10 cellular contexts compared by ENCODE assay signal in genomic region chr6:22827760-22828159, GRCh38.
DNase-seq lines count a peak whose midpoint lies in the region; ATAC-seq and TF ChIP-seq lines count a peak whose summit lies in the region.
"Had no signal": no experiment of that assay in that cellular context is flagged by ENCODE, and none has a peak within 500 bp of the region (broad histone marks: within the 10 kb centered on the region; RNA-seq: fewer than 3 reads in every experiment).

No MANE protein-coding gene starts in this region.

- H3K4me3 Mint-ChIP-seq in progenitor cell of endocrine pancreas (ENCODE audit: low read depth), result no peak overlapping the region
- H3K4me3 Mint-ChIP-seq: B cell had no signal

- H3K4me3 ChIP-seq in gastroesophageal sphincter (no peak overlapping the region), lower leg skin (ENCODE audit: low read depth, poor library complexity, severe bottlenecking) (no peak overlapping the region)

- ATAC-seq in SK-N-SH treated with all-trans-retinoic acid at 6 μM for 48 hours (peak; percentile 65), gastroesophageal sphincter (peak; percentile 5), HG03520 (IDR thresholded peaks at IDR 0.05; ENCODE audit: unreplicated experiment) (no peak)

- peak overlapping the region; percentile 82 for H3K27ac Mint-ChIP-seq in progenitor cell of endocrine pancreas
- H3K27ac Mint-ChIP-seq: B cell had no signal

- H3K36me3 Mint-ChIP-seq in progenitor cell of endocrine pancreas (ENCODE audit: insufficient read depth), result no peaks in the 10 kb centered on the region

- peak overlapping the region in 2 of 4 donors; percentile 4 to 44 for H3K27ac ChIP-seq in gastroesophageal sphincter

- TF ChIP-seq CTCF in gastroesophageal sphincter (IDR thresholded peaks at IDR 0.05) (no peak), progenitor cell of endocrine pancreas (IDR thresholded peaks at IDR 0.05; ENCODE audit: unreplicated experiment) (no peak), lower leg skin (IDR thresholded peaks at IDR 0.05) (no peak)

- TF ChIP-seq POLR2A in gastroesophageal sphincter (IDR thresholded peaks at IDR 0.05), result no peak
- no peak for TF ChIP-seq POLR2A in lower leg skin (IDR thresholded peaks at IDR 0.05)

- H3K27me3 ChIP-seq in gastroesophageal sphincter, result no peaks in the 10 kb centered on the region

- H3K4me1 Mint-ChIP-seq in progenitor cell of endocrine pancreas (ENCODE audit: low read depth), result peaks cover 24% of the 10 kb centered on the region
- H3K4me1 Mint-ChIP-seq: B cell had no signal

- no peaks in the 10 kb centered on the region for H3K27me3 Mint-ChIP-seq in progenitor cell of endocrine pancreas
- H3K27me3 Mint-ChIP-seq: B cell had no signal

- TF ChIP-seq EP300 in gastroesophageal sphincter (IDR thresholded peaks at IDR 0.05), result no peak

- no peaks in the 10 kb centered on the region for H3K9me3 ChIP-seq in gastroesophageal sphincter

- no peaks in the 10 kb centered on the region for H3K9me3 Mint-ChIP-seq in progenitor cell of endocrine pancreas (ENCODE audit: low read depth)

- no peaks in the 10 kb centered on the region for H3K36me3 ChIP-seq in gastroesophageal sphincter

- DNase-seq in EH (ENCODE audit: low read depth), result peak; percentile 33
- no peak for DNase-seq in progenitor cell of endocrine pancreas (ENCODE audit: low spot score, unreplicated experiment)
- no peak for DNase-seq in lower leg skin (ENCODE audit: low spot score in 2 of 2)
- no peak for DNase-seq in NCI-H748 (lab: John Stamatoyannopoulos, UW; ENCODE audit: unreplicated experiment)
- DNase-seq in SIG-M5 treated with dmso at 0.1 percent for 504 hours (lab: John Stamatoyannopoulos, UW; ENCODE audit: unreplicated experiment), result no peak
- DNase-seq: stimulated activated CD4-positive, alpha-beta T cell treated with anti-CD3 and anti-CD28 coated beads, Interleukin-4, amount 100 ng/mL, for 24 hours had no signal

- intact Hi-C loops in lower leg skin (cut with DNase I; ENCODE audit: low total_unique reads), result loop anchor here (5.0 kb wide), 1 partner anchor 905 kb away; no protein-coding TSS in a partner anchor

- 24 to 42% methylated on average over 1 of the region's 1 CpG for WGBS in gastroesophageal sphincter (ENCODE audit: low coverage in 1 of 2), 2 donors
- 33 to 44% methylated on average over 1 of the region's 1 CpG for WGBS in lower leg skin, 2 donors

- H3K4me1 ChIP-seq in gastroesophageal sphincter, result peaks cover 0 to 13% (median 6%) of the 10 kb centered on the region in 3 donors

TF ChIP-seq in SK-N-SH treated with all-trans-retinoic acid at 6 μM for 48 hours, 23 proteins besides CTCF, POLR2A, EP300 and RAD21:
- TF ChIP-seq ZNF8 (CRISPR knock-in tag; IDR thresholded peaks at IDR 0.05) (no peak), RARB (CRISPR knock-in tag; IDR thresholded peaks at IDR 0.05) (no peak), OSR1 (CRISPR knock-in tag; IDR thresholded peaks at IDR 0.05) (no peak), ZC3H10 (CRISPR knock-in tag; IDR thresholded peaks at IDR 0.05) (no peak), TCF4 (CRISPR knock-in tag; IDR thresholded peaks at IDR 0.05; ENCODE audit: borderline replicate concordance) (no peak), SNAI2 (CRISPR knock-in tag; IDR thresholded peaks at IDR 0.05) (no peak), PATZ1 (CRISPR knock-in tag; IDR thresholded peaks at IDR 0.05; ENCODE audit: borderline replicate concordance) (no peak), GLIS3 (CRISPR knock-in tag; IDR thresholded peaks at IDR 0.05) (no peak), CREB5 (CRISPR knock-in tag; IDR thresholded peaks at IDR 0.05; ENCODE audit: low read depth) (no peak), ZNF565 (CRISPR knock-in tag; conservative IDR thresholded peaks at IDR 0.05; ENCODE audit: low read depth) (no peak), ZFP30 (CRISPR knock-in tag; IDR thresholded peaks at IDR 0.05) (no peak), PPARA (CRISPR knock-in tag; IDR thresholded peaks at IDR 0.05; ENCODE audit: borderline replicate concordance) (no peak), BACH2 (CRISPR knock-in tag; IDR thresholded peaks at IDR 0.05; ENCODE audit: borderline replicate concordance) (no peak)
TF ChIP-seq in SK-N-SH treated with all-trans-retinoic acid at 6 μM for 48 hours: peak in this region for 0.
